Comparison of ENCODE assay signal across 8 cellular contexts in genomic region chr3:155743616-155744015, GRCh38. TPM values are rescaled to one million over a fixed set of nuclear protein-coding genes. Genes with fewer than 3 reads are reported as not detected.
DNase-seq lines count a peak whose midpoint lies in the region; ATAC-seq, FAIRE-seq and TF ChIP-seq lines count a peak whose summit lies in the region.

No MANE protein-coding gene starts in this region.

- H3K18ac ChIP-seq in H1 (ENCODE audit: extremely low read depth, low read length) = no peak overlapping the region

- no peak for TF ChIP-seq RAD21 in H1 (IDR thresholded peaks at IDR 0.05 in 1 of 2, conservative IDR thresholded peaks at IDR 0.05 in 1 of 2; ENCODE audit: low read depth in 2 of 2, low read length in 2 of 2)

- TF ChIP-seq POLR2A in H1 (IDR thresholded peaks at IDR 0.05; ENCODE audit: control extremely low read depth in 1 of 2, low read depth in 2 of 2, low read length in 2 of 2) = no peak

- no peak overlapping the region for H2BK20ac ChIP-seq in H1 (ENCODE audit: low read length)

- H3K36me3 ChIP-seq in H1 (ENCODE audit: control insufficient read depth in 2 of 4, insufficient read depth in 4 of 4, low read length in 3 of 4) (no peaks in the 10 kb centered on the region), osteoblast (ENCODE audit: insufficient read depth, low read length) (no peaks in the 10 kb centered on the region)

- H4K91ac ChIP-seq in H1 (replicated peaks; ENCODE audit: insufficient read length, low read length) = no peak overlapping the region

- TF ChIP-seq CTCF in H1 (IDR thresholded peaks at IDR 0.05; ENCODE audit: control extremely low read depth in 1 of 3, insufficient read depth in 1 of 3, low read depth in 1 of 3, low read length in 3 of 3) (no peak), osteoblast (IDR thresholded peaks at IDR 0.05; ENCODE audit: extremely low read depth, low read depth, low read length) (no peak)

- H2BK5ac ChIP-seq in H1 (ENCODE audit: low read depth, low read length) = no peak overlapping the region

- H3K56ac ChIP-seq in H1 (replicated peaks; ENCODE audit: insufficient read length, low read depth, low read length) = no peak overlapping the region

- in situ Hi-C loops in Caki2 (cut with HindIII; ENCODE audit: low pct_unique_long_range_greater_than_20kb, low sequenced_read_pairs) = no loop called here

- H3K9me3 ChIP-seq in H1 (ENCODE audit: insufficient read depth in 2 of 2, low read depth in 1 of 2, low read length in 1 of 2) (no peaks in the 10 kb centered on the region), osteoblast (ENCODE audit: low read depth, low read length) (no peaks in the 10 kb centered on the region)

- CTCF ChIA-PET in H1 (lab: Charles Lee; ENCODE audit: partially characterized antibody) = interaction anchor here (0.7 to 1.2 kb wide), 5 partner anchors 11 to 387 kb away, joined by 3 to 6 read pairs (median 3); no protein-coding TSS in a partner anchor

- WGBS in H1 (ENCODE audit: extremely low coverage in 1 of 2, insufficient coverage in 1 of 2, insufficient read length in 1 of 2, insufficient replicate concordance in 2 of 2, low coverage in 1 of 2, low lambda C conversion rate in 2 of 2, missing lambda C conversion rate in 1 of 2), 2 experiments = 28% methylated on average over 8 of the region's 8 CpGs; no CpG with 5 or more reads in 1 of the 2 experiments

- TF ChIP-seq EP300 in H1 (IDR thresholded peaks at IDR 0.05; ENCODE audit: borderline replicate concordance in 1 of 2, low read depth in 2 of 2, low read length in 2 of 2) = no peak

- H4K20me1 ChIP-seq in H1 (replicated peaks in 1 of 2; ENCODE audit: control insufficient read depth in 1 of 2, insufficient read depth in 2 of 2, low read length in 2 of 2) = no peaks in the 10 kb centered on the region
- H4K20me1 ChIP-seq in osteoblast (ENCODE audit: insufficient read depth, low read length) = no peaks in the 10 kb centered on the region

- H3K4me1 ChIP-seq in H1 (replicated peaks in 1 of 4; ENCODE audit: control insufficient read depth in 3 of 4, insufficient read depth in 4 of 4, low read length in 3 of 4) (peaks cover 2 to 14% (median 6%) of the 10 kb centered on the region in 4 experiments; a peak in 6 of 7 replicates), osteoblast (ENCODE audit: insufficient read depth, low read length) (peaks cover 27% of the 10 kb centered on the region)

- H3K27me3 ChIP-seq in H1 (replicated peaks in 1 of 4; ENCODE audit: control insufficient read depth in 3 of 4, extremely low read depth in 1 of 4, insufficient read depth in 3 of 4, low read length in 3 of 4) (no peaks in the 10 kb centered on the region), osteoblast (ENCODE audit: insufficient read depth, low read length) (peaks cover 33% of the 10 kb centered on the region)

- H3K23ac ChIP-seq in H1 (ENCODE audit: insufficient read length) = no peak overlapping the region

- POLR2A ChIA-PET in H1 (lab: Charles Lee; ENCODE audit: partially characterized antibody) = interaction anchor here (0.8 kb wide), 1 partner anchor 128 kb away, joined by 3 read pairs; no protein-coding TSS in a partner anchor

- H2AFZ ChIP-seq in H1 (ENCODE audit: low read length) = no peak overlapping the region
- peak overlapping the region; percentile 88 for H2AFZ ChIP-seq in osteoblast (ENCODE audit: low read length)

- H4K5ac ChIP-seq in H1 (ENCODE audit: insufficient read length, low read depth, low read length) = no peak overlapping the region

- no peak overlapping the region for H3K4ac ChIP-seq in H1 (replicated peaks; ENCODE audit: insufficient read length, low read depth, low read length)

- no peak overlapping the region for H2BK15ac ChIP-seq in H1 (ENCODE audit: low read length)

- H2AK5ac ChIP-seq in H1 (ENCODE audit: low read depth, low read length) = no peak overlapping the region

- H3K4me3 ChIP-seq in H1 (ENCODE audit: extremely low read depth in 1 of 4, insufficient read depth in 2 of 4, low read depth in 3 of 4, low read length in 4 of 4) (peak overlapping the region; percentile 72 to 96 (median 86)), osteoblast (ENCODE audit: insufficient read depth, low read length) (peak overlapping the region; percentile 68)

- H3K14ac ChIP-seq in H1 (ENCODE audit: insufficient read length) = no peak overlapping the region

- peaks cover 0 to 42% of the 10 kb centered on the region in 2 experiments; a peak in 2 of 4 replicates for H3K79me2 ChIP-seq in H1 (ENCODE audit: control insufficient read depth in 1 of 2, insufficient read depth in 2 of 2, low read length in 2 of 2)
- no peaks in the 10 kb centered on the region for H3K79me2 ChIP-seq in osteoblast (ENCODE audit: insufficient read depth, low read length)

- H2BK12ac ChIP-seq in H1 (ENCODE audit: low read depth, low read length) = no peak overlapping the region

- DNase-seq in Caki2 (ENCODE audit: low read depth) (peak; percentile 53), NCI-H146 (lab: John Stamatoyannopoulos, UW) (peak; percentile 29), H1 (ENCODE audit: low read depth in 1 of 2, low spot score in 2 of 2) (no peak), osteoblast (ENCODE audit: insufficient read length, low spot score, missing footprints) (no peak), NCI-H82 (lab: John Stamatoyannopoulos, UW) (no peak), NCI-H1436 (lab: John Stamatoyannopoulos, UW) (no peak)
- no peak for DNase-seq in stimulated activated CD4-positive, alpha-beta T cell treated with anti-CD3 and anti-CD28 coated beads, Interleukin-2, amount 100 ng/mL, for 48 hours

- ATAC-seq in GM21447 (IDR thresholded peaks at IDR 0.05; ENCODE audit: unreplicated experiment) = no peak

- peak overlapping the region; percentile 76 to 94 for H3K4me2 ChIP-seq in H1 (ENCODE audit: insufficient read depth in 1 of 2, low read depth in 2 of 2, low read length in 2 of 2)
- peak overlapping the region; percentile 99 for H3K4me2 ChIP-seq in osteoblast (ENCODE audit: insufficient read depth, low read length)

- no peak overlapping the region for H2BK120ac ChIP-seq in H1 (replicated peaks; ENCODE audit: low read depth, low read length)

- H3K9ac ChIP-seq in H1 (replicated peaks in 1 of 4; ENCODE audit: extremely low read depth in 1 of 4, low read depth in 3 of 4, low read length in 3 of 4) = peak overlapping the region in 1 of 4 experiments; percentile 25; a peak in 1 of 7 replicates

- no peaks in the 10 kb centered on the region for H3K79me1 ChIP-seq in H1 (ENCODE audit: low read depth, low read length)

- H3K23me2 ChIP-seq in H1 (ENCODE audit: low read depth, low read length) = peaks cover 8% of the 10 kb centered on the region

- H4K8ac ChIP-seq in H1 (ENCODE audit: extremely low read depth, insufficient read depth, low read length) = no peak overlapping the region

- no peak for FAIRE-seq in H1 (lab: Jason Lieb, UNC)

- no peak overlapping the region for H3K27ac ChIP-seq in H1 (ENCODE audit: low read depth, low read length)
- no peak overlapping the region for H3K27ac ChIP-seq in osteoblast (ENCODE audit: low read depth, low read length)

TF ChIP-seq in H1, 55 proteins besides CTCF, POLR2A, EP300 and RAD21:
- TF ChIP-seq TCF12 (IDR thresholded peaks at IDR 0.05; ENCODE audit: low read depth, low read length) (no peak), SIN3A (conservative IDR thresholded peaks at IDR 0.05 in 1 of 2, IDR thresholded peaks at IDR 0.05 in 1 of 2; ENCODE audit: low read depth in 1 of 2, low read length in 2 of 2) (no peak), HDAC2 (IDR thresholded peaks at IDR 0.05; ENCODE audit: borderline replicate concordance in 1 of 2, low read depth in 2 of 2, low read length in 2 of 2) (no peak), SP4 (IDR thresholded peaks at IDR 0.05; ENCODE audit: low read length) (no peak), RXRA (IDR thresholded peaks at IDR 0.05; ENCODE audit: insufficient read depth, low read depth, low read length) (no peak), CBX5 (IDR thresholded peaks at IDR 0.05; ENCODE audit: low read depth, low read length) (no peak), GABPA (IDR thresholded peaks at IDR 0.05; ENCODE audit: borderline replicate concordance, insufficient read depth, low read length) (no peak)
- TF ChIP-seq, protein P1, sequence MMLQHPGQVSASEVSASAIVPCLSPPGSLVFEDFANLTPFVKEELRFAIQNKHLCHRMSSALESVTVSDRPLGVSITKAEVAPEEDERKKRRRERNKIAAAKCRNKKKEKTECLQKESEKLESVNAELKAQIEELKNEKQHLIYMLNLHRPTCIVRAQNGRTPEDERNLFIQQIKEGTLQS (IDR thresholded peaks at IDR 0.05; ENCODE audit: insufficient read depth, low read depth, low read length) = no peak
TF ChIP-seq in H1: peak in this region for 0.

RNA-seq across cellular contexts. Expression of gene PLCH1, which starts 1.3 kb away (rescaled TPM):
- 2.7 and 5.6 TPM in 2 replicates for total RNA-seq in Caki2 (2014; rRNA removed; shearing (Covaris generic); ENCODE audit: low replicate concordance)
- total RNA-seq in H1 (2021; fragmentation: NEBNext Ultra II Directional; extraction: Animal tissue kit (Norgen Biotek cat#: 25700)) = 17.2 and 17.4 TPM in 2 replicates
- 5.0 and 5.8 TPM in 2 replicates for polyA plus RNA-seq in H1 (2011; rRNA removed)
- 9.4 TPM for polyA plus RNA-seq in H1 (2011; cell fraction: cytosol; rRNA removed)
- polyA plus RNA-seq in H1 (2011; cell fraction: nucleus; rRNA removed) = 11.0 TPM
- 6.4 to 11.7 TPM (median 9.4 TPM) in 4 replicates for polyA plus RNA-seq in H1 (2012, experiment 1 of 2)
- polyA plus RNA-seq in H1 (2012, experiment 2 of 2) = 0.70 TPM
- 5.1 TPM for polyA plus RNA-seq in H1 (2013, experiment 1 of 2)
- 5.5 TPM for polyA plus RNA-seq in H1 (2013, experiment 2 of 2)
- 41.0 and 52.3 TPM in 2 replicates for polyA minus RNA-seq in H1 (2011; rRNA and poly(A)+ RNA removed)
- polyA minus RNA-seq in H1 (2011; cell fraction: cytosol; rRNA and poly(A)+ RNA removed) = 19.7 TPM
- polyA minus RNA-seq in H1 (2011; cell fraction: nucleus; rRNA and poly(A)+ RNA removed) = 39.3 TPM
- total RNA-seq in osteoblast = under 0.01 and 0.36 TPM in 2 replicates

Comparison
In these comparisons a context has a peak if more than half of its experiments do, and no peak if none do; other contexts are left out.
1. DNase-seq: peak in Caki2 (single experiment) and NCI-H146 (single experiment); none in H1 (0 of 2), osteoblast (single experiment), stimulated activated CD4-positive, alpha-beta T cell treated with anti-CD3 and anti-CD28 coated beads, Interleukin-2, amount 100 ng/mL, for 48 hours (0 of 2), NCI-H82 (single experiment) and NCI-H1436 (single experiment).